15 cellular contexts compared by ENCODE assay signal in the genomic region with DNA sequence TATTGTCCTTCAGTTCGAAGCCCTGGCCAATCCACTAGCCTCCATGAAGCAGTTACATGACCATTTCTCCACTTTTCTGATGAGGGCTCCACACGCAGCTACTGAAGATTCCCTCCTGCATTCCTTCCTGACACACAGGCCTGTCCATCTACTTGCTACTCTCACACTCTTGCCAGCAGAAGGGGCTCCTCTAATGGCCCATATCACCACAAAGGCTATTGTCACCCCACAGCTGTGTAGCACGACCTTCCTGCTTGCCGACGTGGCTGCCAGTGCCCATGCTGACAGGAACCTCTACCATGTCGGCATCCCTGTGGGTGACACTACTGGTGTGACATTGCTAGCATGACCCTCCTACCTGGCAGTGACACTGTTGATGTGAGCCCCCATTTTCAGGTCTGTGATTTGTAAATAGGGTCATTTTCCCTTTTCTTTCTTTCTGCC.
DNase-seq lines count a peak whose midpoint lies in the region; ATAC-seq, FAIRE-seq and TF ChIP-seq lines count a peak whose summit lies in the region.
"Had no signal": no experiment of that assay in that cellular context is flagged by ENCODE, and none has a peak within 500 bp of the region (broad histone marks: within the 10 kb centered on the region; RNA-seq: fewer than 3 reads in every experiment).

No MANE protein-coding gene starts in this region.

- peak; percentile 53 for DNase-seq in GM10266 (ENCODE audit: extremely low spot score)
- DNase-seq in NCI-H460 (ENCODE audit: extremely low read depth, low read depth): peak; percentile 78
- no peak for DNase-seq in glutamatergic neuron
- DNase-seq in pancreas: peak in 2 of 6 donors; percentile 31 to 63
- no peak for DNase-seq in AG08396 (ENCODE audit: low spot score)
- no peak for DNase-seq in ureter (ENCODE audit: low spot score)
- DNase-seq: CD4-positive, alpha-beta memory T cell; foreskin fibroblast; NCI-H146; T-helper 1 cell had no signal

- no peaks in the 10 kb centered on the region for H3K4me1 ChIP-seq in pancreas

- peaks cover 45% of the 10 kb centered on the region for H3K27me3 Mint-ChIP-seq in glutamatergic neuron (ENCODE audit: unreplicated experiment)

- H3K36me3 ChIP-seq in pancreas: no peaks in the 10 kb centered on the region
- H3K36me3 ChIP-seq: neutrophil had no signal

- intact Hi-C loops in pancreas (cut with DNase I): no loop called here

- no peak for TF ChIP-seq CTCF in GM10266 (IDR thresholded peaks at IDR 0.05; ENCODE audit: control insufficient read depth, insufficient read depth, low read depth, missing control alignments)
- no peak for TF ChIP-seq CTCF in glutamatergic neuron (IDR thresholded peaks at IDR 0.05; ENCODE audit: partially characterized antibody, unreplicated experiment)
- no peak for TF ChIP-seq CTCF in pancreas (IDR thresholded peaks at IDR 0.05)

- peaks cover 0 to 5% (median 1%) of the 10 kb centered on the region in 4 donors for H3K27me3 ChIP-seq in pancreas
- H3K27me3 ChIP-seq: neutrophil had no signal

- H3K4me1 Mint-ChIP-seq in glutamatergic neuron (ENCODE audit: low read depth, unreplicated experiment): no peaks in the 10 kb centered on the region

- no peak overlapping the region for H3K27ac ChIP-seq in pancreas
- H3K27ac ChIP-seq: neutrophil had no signal

- H3K9me3 ChIP-seq in pancreas: no peaks in the 10 kb centered on the region

- peak overlapping the region; percentile 1 for H3K27ac Mint-ChIP-seq in glutamatergic neuron (ENCODE audit: unreplicated experiment)
- H3K27ac Mint-ChIP-seq: activated naive CD4-positive, alpha-beta T cell treated with anti-CD3 and anti-CD28 coated beads, Interleukin-2, amount 50 U/mL, for 72 hours; CD4-positive, alpha-beta memory T cell had no signal

- H3K4me3 ChIP-seq in pancreas: no peak overlapping the region

- H3K36me3 Mint-ChIP-seq in glutamatergic neuron (ENCODE audit: unreplicated experiment): peaks cover 56% of the 10 kb centered on the region

- FAIRE-seq in pancreas (lab: Jason Lieb, UNC): no peak
- FAIRE-seq: HTR-8/SVneo had no signal

- WGBS in pancreas, 2 donors: 41 to 51% methylated on average over 6 of the region's 6 CpGs

- ATAC-seq in pancreas (peak in 3 of 4 donors; percentile 20 to 31 (median 25)), GM18858 (IDR thresholded peaks at IDR 0.05; ENCODE audit: unreplicated experiment) (no peak), HG02938 (IDR thresholded peaks at IDR 0.05; ENCODE audit: unreplicated experiment) (no peak)

- no peak overlapping the region for H3K4me3 Mint-ChIP-seq in glutamatergic neuron (ENCODE audit: unreplicated experiment)
- H3K4me3 Mint-ChIP-seq: CD4-positive, alpha-beta memory T cell had no signal

- peaks cover 75% of the 10 kb centered on the region for H3K9me3 Mint-ChIP-seq in glutamatergic neuron (ENCODE audit: unreplicated experiment)

Comparison
In these comparisons a context has a peak if more than half of its experiments do, and no peak if none do; other contexts are left out.
1. DNase-seq: peak in GM10266 (single experiment) and NCI-H460 (single experiment); none in glutamatergic neuron (single experiment), AG08396 (single experiment) and ureter (single experiment).
2. ATAC-seq: peak in pancreas (3 of 4); none in GM18858 (single experiment) and HG02938 (single experiment).